ENCODE assay signal across 33 cellular contexts in genomic region chr1:18734461-18735368, GRCh38.
"Had no signal": no experiment of that assay in that cellular context is flagged by ENCODE, and none has a peak within 500 bp of the region (broad histone marks: within the 10 kb centered on the region; RNA-seq: fewer than 3 reads in every experiment).

No MANE protein-coding gene starts in this region.

- H3K4me1 ChIP-seq: breast epithelium, esophagus squamous epithelium, heart right ventricle, lower lobe of right lung, parathyroid adenoma, testis, transverse colon had no signal

- H3K36me3 Mint-ChIP-seq: activated naive CD8-positive, alpha-beta T cell treated with anti-CD3 and anti-CD28 coated beads, Interleukin-2, amount 10 ng/mL, durations not matched to agents 7 days and 5 days had no signal

- H3K27ac Mint-ChIP-seq: activated naive CD8-positive, alpha-beta T cell treated with anti-CD3 and anti-CD28 coated beads, Interleukin-2, amount 10 ng/mL, durations not matched to agents 7 days and 5 days; activated T-cell treated with anti-CD3 and anti-CD28 coated beads, Interleukin-2, amount 50 U/mL, for 72 hours; dendritic cell treated with granulocyte-macrophage colony-stimulating factor and Interleukin-4, amounts not matched to agents 40 ng/mL and 50 ng/mL, for 4 days; T-helper 1 cell treated with Interleukin-12 subunit alpha and Interleukin-12 subunit beta and Interleukin-4 antibody, amounts not matched to agents 30 μg/mL and 1 μg/mL, for 36 hours had no signal

- H3K9me3 ChIP-seq: breast epithelium, esophagus squamous epithelium, heart right ventricle, lower lobe of right lung, mucosa of descending colon, testis, transverse colon had no signal

- H3K4me3 ChIP-seq: breast epithelium, esophagus squamous epithelium, heart right ventricle, lower lobe of right lung, mucosa of descending colon, testis, transverse colon had no signal

- H3K4me1 Mint-ChIP-seq: activated naive CD8-positive, alpha-beta T cell treated with anti-CD3 and anti-CD28 coated beads, Interleukin-2, amount 10 ng/mL, durations not matched to agents 7 days and 5 days; central memory CD8-positive, alpha-beta T cell had no signal

- ATAC-seq: activated T-cell treated with anti-CD3 and anti-CD28 coated beads, Interleukin-2, amount 50 U/mL, for 72 hours; heart right ventricle; left lobe of liver; lower lobe of right lung; mucosa of descending colon; right cardiac atrium; stimulated activated naive CD8-positive, alpha-beta T cell treated with anti-CD3 and anti-CD28 coated beads, Interleukin-15, Interleukin-2, amounts not matched to agents 100 U/mL and 50 U/mL, for 24 hours had no signal

- DNase-seq: activated CD4-positive, alpha-beta T cell treated with anti-CD3 and anti-CD28 coated beads for 4 hours; activated CD4-positive, alpha-beta T cell treated with anti-CD3 and anti-CD28 coated beads, Interleukin-2, amount 50 U/mL, for 4 hours; activated effector memory CD4-positive, alpha-beta T cell treated with Interleukin-2 at 50 U/mL for 16 hours; activated naive CD4-positive, alpha-beta T cell treated with Interleukin-2 at 50 U/mL for 16 hours; activated naive CD8-positive, alpha-beta T cell treated with anti-CD3 and anti-CD28 coated beads, Interleukin-2, amount 10 ng/mL, durations not matched to agents 7 days and 5 days; activated T-cell treated with anti-CD3 and anti-CD28 coated beads for 4 hours; activated T-cell treated with anti-CD3 and anti-CD28 coated beads, Interleukin-2, amount 50 U/mL, for 72 hours; effector CD4-positive, alpha-beta T cell; esophagus squamous epithelium; foreskin melanocyte; heart right ventricle; lower lobe of right lung; mesendoderm; mucosa of descending colon; nucleus accumbens; right cardiac atrium; stimulated activated CD4-positive, alpha-beta T cell treated with anti-CD3 and anti-CD28 coated beads, Interleukin-2, amount 100 ng/mL, for 48 hours; stimulated activated naive CD8-positive, alpha-beta T cell treated with anti-CD3 and anti-CD28 coated beads, Interleukin-15, Interleukin-2, amounts not matched to agents 100 U/mL and 50 U/mL, for 24 hours; T-helper 9 cell; testis; transverse colon had no signal

- H3K9me3 Mint-ChIP-seq: activated naive CD8-positive, alpha-beta T cell treated with anti-CD3 and anti-CD28 coated beads, Interleukin-2, amount 10 ng/mL, durations not matched to agents 7 days and 5 days; activated T-cell treated with anti-CD3 and anti-CD28 coated beads, Interleukin-2, amount 50 U/mL, for 72 hours; central memory CD8-positive, alpha-beta T cell; dendritic cell treated with granulocyte-macrophage colony-stimulating factor and Interleukin-4, amounts not matched to agents 40 ng/mL and 50 ng/mL, for 4 days; nephron; T-helper 1 cell treated with Interleukin-12 subunit alpha and Interleukin-12 subunit beta and Interleukin-4 antibody, amounts not matched to agents 30 μg/mL and 1 μg/mL, for 36 hours had no signal

- H3K4me3 Mint-ChIP-seq: activated naive CD8-positive, alpha-beta T cell treated with anti-CD3 and anti-CD28 coated beads, Interleukin-2, amount 10 ng/mL, durations not matched to agents 7 days and 5 days; activated T-cell treated with anti-CD3 and anti-CD28 coated beads, Interleukin-2, amount 50 U/mL, for 72 hours; central memory CD8-positive, alpha-beta T cell; dendritic cell treated with granulocyte-macrophage colony-stimulating factor and Interleukin-4, amounts not matched to agents 40 ng/mL and 50 ng/mL, for 4 days; nephron; T-helper 1 cell treated with Interleukin-12 subunit alpha and Interleukin-12 subunit beta and Interleukin-4 antibody, amounts not matched to agents 30 μg/mL and 1 μg/mL, for 36 hours had no signal

- H3K36me3 ChIP-seq: breast epithelium, esophagus squamous epithelium, heart right ventricle, lower lobe of right lung, transverse colon had no signal

- H3K9ac ChIP-seq: parathyroid adenoma had no signal

- H2AFZ ChIP-seq: parathyroid adenoma had no signal

- FAIRE-seq: endometrium, TTC549, urothelium cell line had no signal

- H3K27ac ChIP-seq: breast epithelium, epithelial cell of prostate, esophagus squamous epithelium, heart right ventricle, lower lobe of right lung, parathyroid adenoma, testis, transverse colon, VCaP had no signal

- H3K79me2 ChIP-seq: parathyroid adenoma had no signal

- H3K27me3 ChIP-seq: testis had no signal
